ENCODE assay signal across 13 cellular contexts in genomic region chr16:56382901-56383355, GRCh38. TPM values are rescaled to one million over a fixed set of nuclear protein-coding genes. Genes with fewer than 3 reads are reported as not detected.
DNase-seq lines count a peak whose midpoint lies in the region; TF ChIP-seq lines count a peak whose summit lies in the region.
"Had no signal": no experiment of that assay in that cellular context is flagged by ENCODE, and none has a peak within 500 bp of the region (broad histone marks: within the 10 kb centered on the region; RNA-seq: fewer than 3 reads in every experiment).

No MANE protein-coding gene starts in this region.

- no peak overlapping the region for H3K27ac Mint-ChIP-seq in endothelial cell (ENCODE audit: unreplicated experiment)
- H3K27ac Mint-ChIP-seq in H9: no peak overlapping the region

- H3K4me3 Mint-ChIP-seq in endothelial cell (ENCODE audit: unreplicated experiment): peak overlapping the region; percentile 21
- no peak overlapping the region for H3K4me3 Mint-ChIP-seq in H9

- H3K27me3 ChIP-seq in mesendoderm (ENCODE audit: insufficient read depth, low read length, poor library complexity) (no peaks in the 10 kb centered on the region), H9 (ENCODE audit: insufficient read depth, low read length) (no peaks in the 10 kb centered on the region), SJCRH30 (no peaks in the 10 kb centered on the region)
- H3K27me3 ChIP-seq: BE2C, Peyer's patch had no signal

- H3K14ac ChIP-seq in H9 (ENCODE audit: insufficient read depth, low read length): no peak overlapping the region

- H3K4me1 ChIP-seq in mesendoderm (ENCODE audit: control insufficient read depth, low read depth, low read length) (no peaks in the 10 kb centered on the region), H9 (ENCODE audit: insufficient read depth, low read length) (no peaks in the 10 kb centered on the region), SJCRH30 (no peaks in the 10 kb centered on the region)
- H3K4me1 ChIP-seq: BE2C, Peyer's patch had no signal

- H3K36me3 ChIP-seq in mesendoderm (ENCODE audit: control insufficient read depth, insufficient read depth, low read length) (peaks cover 3% of the 10 kb centered on the region), SJCRH30 (peaks cover 78% of the 10 kb centered on the region)

- H2BK15ac ChIP-seq in mesendoderm (replicated peaks; ENCODE audit: low read depth): no peak overlapping the region
- H2BK15ac ChIP-seq in H9 (ENCODE audit: low read depth, low read length): no peak overlapping the region

- H3K27me3 Mint-ChIP-seq in endothelial cell (ENCODE audit: unreplicated experiment) (peaks cover 4% of the 10 kb centered on the region), H9 (ENCODE audit: low read depth) (peaks cover 2% of the 10 kb centered on the region; the same call in 1 of the 2 replicates)

- H2BK5ac ChIP-seq in mesendoderm (ENCODE audit: low read length) (no peak overlapping the region), H9 (ENCODE audit: insufficient read length, low read length) (no peak overlapping the region)

- H4K5ac ChIP-seq in mesendoderm (ENCODE audit: low read length) (no peak overlapping the region), H9 (ENCODE audit: insufficient read length, low read depth, low read length) (no peak overlapping the region)

- H3K4me3 ChIP-seq in mesendoderm (ENCODE audit: low read length): no peak overlapping the region
- no peak overlapping the region for H3K4me3 ChIP-seq in SJCRH30
- H3K4me3 ChIP-seq: Peyer's patch had no signal

- no peak overlapping the region for H4K91ac ChIP-seq in H9 (ENCODE audit: insufficient read length, low read depth, low read length)

- H2AK5ac ChIP-seq in mesendoderm (ENCODE audit: low read length): no peak overlapping the region
- H2AK5ac ChIP-seq in H9 (ENCODE audit: insufficient read length, low read length): no peak overlapping the region

- H3K4me1 Mint-ChIP-seq in endothelial cell (ENCODE audit: unreplicated experiment) (no peaks in the 10 kb centered on the region), H9 (no peaks in the 10 kb centered on the region)

- H3K23ac ChIP-seq in mesendoderm (ENCODE audit: low read length): no peak overlapping the region
- no peak overlapping the region for H3K23ac ChIP-seq in H9 (ENCODE audit: insufficient read length, low read depth, low read length)

- no peaks in the 10 kb centered on the region for H3K79me1 ChIP-seq in mesendoderm (ENCODE audit: low read length)
- no peaks in the 10 kb centered on the region for H3K79me1 ChIP-seq in H9 (ENCODE audit: insufficient read depth, low read depth, low read length, poor library complexity, severe bottlenecking)

- in situ Hi-C loops in Caki2 (cut with HindIII; ENCODE audit: low pct_unique_long_range_greater_than_20kb, low sequenced_read_pairs) (no loop called here), GM13976 (cut with MboI; ENCODE audit: low sequenced_read_pairs, unreplicated experiment) (no loop called here)

- peaks cover 76% of the 10 kb centered on the region for H3K36me3 Mint-ChIP-seq in endothelial cell (ENCODE audit: low read depth, unreplicated experiment)
- H3K36me3 Mint-ChIP-seq in H9 (ENCODE audit: insufficient read depth in 1 of 3, low read depth in 3 of 3): peaks cover 70 to 76% (median 75%) of the 10 kb centered on the region in 3 experiments

- DNase-seq in Caki2 (ENCODE audit: low read depth) (peak; percentile 84), M059J (ENCODE audit: low read depth) (peak; percentile 96), endothelial cell (ENCODE audit: low spot score) (no peak), mesendoderm (peak; percentile 78), H9 (no peak), NCI-H2196 (lab: John Stamatoyannopoulos, UW; ENCODE audit: unreplicated experiment) (no peak), SJCRH30 (no peak), GM13976 (ENCODE audit: low spot score) (no peak)
- DNase-seq: activated CD4-positive, alpha-beta T cell treated with anti-CD3 and anti-CD28 coated beads, Interleukin-2, amount 50 U/mL, for 48 hours; BE2C; NCI-H1105; NCI-H446 treated with DMSO at 0.1 percent for 48 hours; Peyer's patch had no signal

- H4K20me1 ChIP-seq in H9 (ENCODE audit: control insufficient read depth, insufficient read depth, insufficient read length): peaks cover 3% of the 10 kb centered on the region

- no peak overlapping the region for H3K27ac ChIP-seq in mesendoderm (ENCODE audit: low read depth, low read length)
- H3K27ac ChIP-seq in H9 (ENCODE audit: insufficient read length, low read depth, low read length): no peak overlapping the region
- no peak overlapping the region for H3K27ac ChIP-seq in SJCRH30
- H3K27ac ChIP-seq: Peyer's patch had no signal

- H3K18ac ChIP-seq in mesendoderm (ENCODE audit: low read length): no peak overlapping the region
- no peak overlapping the region for H3K18ac ChIP-seq in H9 (ENCODE audit: insufficient read length, low read depth, low read length)

- WGBS in mesendoderm (ENCODE audit: extremely low coverage, insufficient coverage, low lambda C conversion rate): no CpG with 5 or more reads among the region's 5 CpGs
- no CpG with 5 or more reads among the region's 5 CpGs for WGBS in H9 (ENCODE audit: extremely low coverage, insufficient read length, low lambda C conversion rate)

- H3T11ph ChIP-seq in H9 (ENCODE audit: low read length): no peak overlapping the region

- H3K4ac ChIP-seq in mesendoderm (ENCODE audit: low read depth, low read length): no peak overlapping the region
- no peak overlapping the region for H3K4ac ChIP-seq in H9 (ENCODE audit: low read depth, low read length)

- H2BK120ac ChIP-seq in mesendoderm (ENCODE audit: low read depth, low read length) (no peak overlapping the region), H9 (ENCODE audit: low read depth, low read length, poor library complexity, severe bottlenecking) (no peak overlapping the region)

- H2AFZ ChIP-seq in H9 (ENCODE audit: low read length): no peak overlapping the region

- no peak overlapping the region for H2BK20ac ChIP-seq in H9 (ENCODE audit: low read depth, low read length, poor library complexity, severe bottlenecking)

- no peaks in the 10 kb centered on the region for H3K79me2 ChIP-seq in mesendoderm (ENCODE audit: control insufficient read depth, insufficient read depth, low read length)
- no peaks in the 10 kb centered on the region for H3K79me2 ChIP-seq in H9 (ENCODE audit: insufficient read depth, low read length)

- H3K9me3 ChIP-seq in H9 (ENCODE audit: control insufficient read depth, low read depth, low read length) (peaks cover 14% of the 10 kb centered on the region), SJCRH30 (replicated peaks) (peaks cover 10% of the 10 kb centered on the region)

- H3K23me2 ChIP-seq in H9 (ENCODE audit: insufficient read length, low read depth, low read length, poor library complexity, severe bottlenecking): no peaks in the 10 kb centered on the region

- no peaks in the 10 kb centered on the region for H3K9me3 Mint-ChIP-seq in endothelial cell (ENCODE audit: unreplicated experiment)
- peaks cover 32 to 34% of the 10 kb centered on the region in 2 experiments for H3K9me3 Mint-ChIP-seq in H9

- H3K9ac ChIP-seq in mesendoderm (ENCODE audit: low read length) (no peak overlapping the region), H9 (ENCODE audit: extremely low read depth, insufficient read length, low read length) (no peak overlapping the region)

- H4K8ac ChIP-seq in mesendoderm (ENCODE audit: low read depth, low read length) (no peak overlapping the region), H9 (replicated peaks; ENCODE audit: insufficient read length, low read depth, low read length) (no peak overlapping the region)

- H3K56ac ChIP-seq in mesendoderm (ENCODE audit: low read length): no peak overlapping the region
- no peak overlapping the region for H3K56ac ChIP-seq in H9 (ENCODE audit: insufficient read length, low read depth, low read length)

- no peak for TF ChIP-seq CTCF in endothelial cell (IDR thresholded peaks at IDR 0.05; ENCODE audit: unreplicated experiment)
- TF ChIP-seq CTCF in H9 (conservative IDR thresholded peaks at IDR 0.05): no peak
- no peak for TF ChIP-seq CTCF in GM13976 (IDR thresholded peaks at IDR 0.05; ENCODE audit: borderline replicate concordance, control extremely low read depth, extremely low read depth, insufficient read depth, missing control alignments)

- no peak overlapping the region for H2BK12ac ChIP-seq in H9 (ENCODE audit: insufficient read length, low read depth, low read length)

- H3K4me2 ChIP-seq in mesendoderm (ENCODE audit: low read length) (no peak overlapping the region), H9 (ENCODE audit: insufficient read depth, insufficient read length, low read length) (no peak overlapping the region)

RNA-seq across cellular contexts. Expression of gene AMFR, which starts 42.4 kb away (rescaled TPM):
- 109 TPM in 2 replicates for total RNA-seq in Caki2 (2014; rRNA removed; shearing (Covaris generic); ENCODE audit: low replicate concordance)
- total RNA-seq in M059J (2014; rRNA removed; shearing (Covaris generic)): 128 and 196 TPM in 2 replicates
- total RNA-seq in endothelial cell (ENCODE audit: unreplicated experiment) (90.7 TPM), H9 (2021) (25.6 and 26.3 TPM in 2 replicates)
- polyA plus RNA-seq in mesendoderm (2013, experiment 1 of 2): 11.4 TPM
- polyA plus RNA-seq in mesendoderm (2013, experiment 2 of 2): 11.4 TPM
- total RNA-seq in SJCRH30 (2014; rRNA removed; shearing (Covaris generic)): 140 TPM in 2 replicates

Comparison
In these comparisons a context has a peak if more than half of its experiments do, and no peak if none do; other contexts are left out.
1. DNase-seq: peak in Caki2 (single experiment), M059J (single experiment) and mesendoderm (single experiment); none in endothelial cell (single experiment), H9 (single experiment), NCI-H2196 (single experiment), SJCRH30 (0 of 2) and GM13976 (single experiment).